9 cellular contexts compared by ENCODE assay signal in genomic region chr1:87684786-87685185, GRCh38.
DNase-seq lines count a peak whose midpoint lies in the region; ATAC-seq, FAIRE-seq and TF ChIP-seq lines count a peak whose summit lies in the region.
"Had no signal": no experiment of that assay in that cellular context is flagged by ENCODE, and none has a peak within 500 bp of the region (broad histone marks: within the 10 kb centered on the region; RNA-seq: fewer than 3 reads in every experiment).

No MANE protein-coding gene starts in this region.

- H3K27ac ChIP-seq in pancreas = peak overlapping the region in 2 of 4 donors; percentile 31 to 41

- 51 to 63% methylated on average over 6 of the region's 6 CpGs for WGBS in pancreas, 2 donors

- peak; percentile 21 to 62 (median 50) for ATAC-seq in pancreas

- peak; percentile 29 for FAIRE-seq in D721Med (lab: Jason Lieb, UNC)
- no peak for FAIRE-seq in pancreas (lab: Jason Lieb, UNC)
- FAIRE-seq: GM18507 had no signal

- H3K4me3 ChIP-seq in fibroblast of the aortic adventitia (ENCODE audit: low read depth, low read length) = peak overlapping the region; percentile 65
- H3K4me3 ChIP-seq in pancreas = peak overlapping the region in 1 of 4 donors; percentile 27

- no peaks in the 10 kb centered on the region for H3K4me1 Mint-ChIP-seq in osteocyte (ENCODE audit: unreplicated experiment)

- TF ChIP-seq CTCF in D721Med (IDR thresholded peaks at IDR 0.05; ENCODE audit: insufficient read depth, missing control alignments) = no peak
- no peak for TF ChIP-seq CTCF in fibroblast of the aortic adventitia (IDR thresholded peaks at IDR 0.05; ENCODE audit: insufficient read depth, low read length)
- TF ChIP-seq CTCF in pancreas (IDR thresholded peaks at IDR 0.05) = no peak
- TF ChIP-seq CTCF in osteocyte (IDR thresholded peaks at IDR 0.05) = no peak

- peaks cover 2% of the 10 kb centered on the region for H3K27me3 Mint-ChIP-seq in osteocyte (ENCODE audit: unreplicated experiment)

- H3K9me3 ChIP-seq in pancreas = no peaks in the 10 kb centered on the region

- no peaks in the 10 kb centered on the region for H3K36me3 Mint-ChIP-seq in osteocyte (ENCODE audit: unreplicated experiment)

- no peaks in the 10 kb centered on the region for H3K36me3 ChIP-seq in pancreas

- no peaks in the 10 kb centered on the region for H3K9me3 Mint-ChIP-seq in osteocyte (ENCODE audit: unreplicated experiment)

- H3K4me3 Mint-ChIP-seq in osteocyte (ENCODE audit: unreplicated experiment) = no peak overlapping the region

- no peak overlapping the region for H3K27ac Mint-ChIP-seq in osteocyte (ENCODE audit: unreplicated experiment)

- H3K4me1 ChIP-seq in pancreas = peaks cover 0 to 8% (median 0%) of the 10 kb centered on the region in 3 donors

- DNase-seq in D721Med (ENCODE audit: insufficient read length, low spot score) (no peak), NCI-H774 (lab: John Stamatoyannopoulos, UW) (peak; percentile 24), fibroblast of the aortic adventitia (ENCODE audit: low read depth) (peak; percentile 62), pancreas (no peak), osteocyte (ENCODE audit: extremely low spot score, unreplicated experiment) (no peak), NCI-H446 (lab: John Stamatoyannopoulos, UW) (no peak), NCI-H446 treated with DMSO at 0.1 percent for 48 hours (lab: John Stamatoyannopoulos, UW) (no peak)
- DNase-seq in activated naive CD4-positive, alpha-beta T cell (lab: John Stamatoyannopoulos, UW) = no peak

- intact Hi-C loops in pancreas (cut with DNase I) = no loop called here

- H3K27me3 ChIP-seq in pancreas = no peaks in the 10 kb centered on the region

Comparison
In these comparisons a context has a peak if more than half of its experiments do, and no peak if none do; other contexts are left out.
1. DNase-seq: peak in NCI-H774 (single experiment) and fibroblast of the aortic adventitia (single experiment); none in D721Med (single experiment), pancreas (0 of 6), osteocyte (single experiment), NCI-H446 (0 of 2), NCI-H446 treated with DMSO at 0.1 percent for 48 hours (single experiment) and activated naive CD4-positive, alpha-beta T cell (0 of 4).